1 cellular context compared by ENCODE assay signal in the genomic region with DNA sequence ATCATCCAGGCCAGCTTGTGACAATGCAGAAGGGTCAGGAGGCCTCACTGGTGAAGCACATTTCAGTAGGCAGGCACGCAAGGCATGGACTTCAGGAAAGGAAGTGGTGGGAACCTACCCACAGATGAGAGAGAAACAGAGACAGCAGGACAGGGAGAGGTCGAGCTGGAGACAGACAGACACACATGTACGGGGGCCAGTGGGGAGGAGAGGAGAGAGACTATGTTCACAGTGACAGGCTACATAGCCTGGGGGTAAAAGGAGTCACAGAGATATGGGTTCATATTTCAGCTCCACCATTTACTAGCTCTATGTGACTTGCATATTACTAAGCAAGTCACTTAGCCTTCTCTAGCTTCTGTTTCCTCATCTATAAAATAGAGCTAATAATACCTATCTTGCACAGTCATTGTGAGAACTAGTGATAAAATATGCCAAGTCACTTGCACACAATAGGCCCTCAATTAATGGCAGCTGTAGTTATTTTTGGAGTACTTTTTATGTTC.
A peak's percentile ranks its signal among the peaks of the same experiment; 100 is the strongest.
TF ChIP-seq lines count a peak whose summit lies in the region.

No MANE protein-coding gene starts in this region.

TF ChIP-seq in GM12878, 131 proteins besides CTCF, POLR2A, EP300 and RAD21 (continued from another document and continues in another):
- TF ChIP-seq, protein P1, sequence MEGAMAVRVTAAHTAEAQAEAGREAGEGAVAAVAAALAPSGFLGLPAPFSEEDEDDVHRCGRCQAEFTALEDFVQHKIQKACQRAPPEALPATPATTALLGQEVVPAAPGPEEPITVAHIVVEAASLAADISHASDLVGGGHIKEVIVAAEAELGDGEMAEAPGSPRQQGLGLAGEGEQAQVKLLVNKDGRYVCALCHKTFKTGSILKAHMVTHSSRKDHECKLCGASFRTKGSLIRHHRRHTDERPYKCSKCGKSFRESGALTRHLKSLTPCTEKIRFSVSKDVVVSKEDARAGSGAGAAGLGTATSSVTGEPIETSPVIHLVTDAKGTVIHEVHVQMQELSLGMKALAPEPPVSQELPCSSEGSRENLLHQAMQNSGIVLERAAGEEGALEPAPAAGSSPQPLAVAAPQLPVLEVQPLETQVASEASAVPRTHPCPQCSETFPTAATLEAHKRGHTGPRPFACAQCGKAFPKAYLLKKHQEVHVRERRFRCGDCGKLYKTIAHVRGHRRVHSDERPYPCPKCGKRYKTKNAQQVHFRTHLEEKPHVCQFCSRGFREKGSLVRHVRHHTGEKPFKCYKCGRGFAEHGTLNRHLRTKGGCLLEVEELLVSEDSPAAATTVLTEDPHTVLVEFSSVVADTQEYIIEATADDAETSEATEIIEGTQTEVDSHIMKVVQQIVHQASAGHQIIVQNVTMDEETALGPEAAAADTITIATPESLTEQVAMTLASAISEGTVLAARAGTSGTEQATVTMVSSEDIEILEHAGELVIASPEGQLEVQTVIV (IDR thresholded peaks at IDR 0.05; ENCODE audit: borderline replicate concordance, partially characterized antibody), result no peak
- TF ChIP-seq NR2C1 (IDR thresholded peaks at IDR 0.05) (no peak), JUNB (IDR thresholded peaks at IDR 0.05) (peak; percentile 86), HCFC1 (IDR thresholded peaks at IDR 0.05; ENCODE audit: low read length) (no peak), MTA3 (IDR thresholded peaks at IDR 0.05; ENCODE audit: borderline replicate concordance, low read length) (peak; percentile 93), MEF2A (IDR thresholded peaks at IDR 0.05; ENCODE audit: insufficient read depth, low read depth, low read length) (peak; percentile 94), EZH2 (IDR thresholded peaks at IDR 0.05; ENCODE audit: borderline replicate concordance, control insufficient read depth, low read depth, low read length) (no peak), TARDBP (IDR thresholded peaks at IDR 0.05; ENCODE audit: borderline replicate concordance) (no peak), ETV6 (conservative IDR thresholded peaks at IDR 0.05 in 1 of 2, IDR thresholded peaks at IDR 0.05 in 1 of 2; ENCODE audit: borderline replicate concordance in 1 of 2, low read depth in 1 of 2) (peak in 1 of 2 experiments; percentile 70; a peak in 2 of 4 replicates), HDAC6 (IDR thresholded peaks at IDR 0.05; ENCODE audit: unreplicated experiment) (no peak), SP1 (IDR thresholded peaks at IDR 0.05; ENCODE audit: low read depth, low read length) (peak; percentile 6), SPI1 (IDR thresholded peaks at IDR 0.05; ENCODE audit: borderline replicate concordance, insufficient read depth, low read depth, low read length) (peak; percentile 59; the same call in 1 of the 2 replicates), TCF12 (IDR thresholded peaks at IDR 0.05; ENCODE audit: low read depth, low read length) (0 out of 2 replicates have a peak, but pooled peaks have one; percentile 35), CEBPB (IDR thresholded peaks at IDR 0.05; ENCODE audit: borderline replicate concordance in 1 of 2, low read depth in 2 of 2, low read length in 2 of 2) (no peak), SMAD5 (IDR thresholded peaks at IDR 0.05; ENCODE audit: low read depth) (no peak), SIN3A (IDR thresholded peaks at IDR 0.05; ENCODE audit: low read depth, low read length) (no peak), GATAD2B (conservative IDR thresholded peaks at IDR 0.05; ENCODE audit: low read depth) (no peak), GABPA (IDR thresholded peaks at IDR 0.05; ENCODE audit: low read depth) (no peak), KDM1A (IDR thresholded peaks at IDR 0.05; ENCODE audit: borderline replicate concordance) (no peak), IKZF1 (conservative IDR thresholded peaks at IDR 0.05) (peak; percentile 28; the same call in 1 of the 2 replicates), PML (IDR thresholded peaks at IDR 0.05; ENCODE audit: low read length) (peak; percentile 29; the same call in 1 of the 2 replicates), CHD2 (IDR thresholded peaks at IDR 0.05; ENCODE audit: borderline replicate concordance, low read depth, low read length) (no peak), ZNF384 (IDR thresholded peaks at IDR 0.05; ENCODE audit: borderline replicate concordance, low read depth, low read length) (no peak), POLR2AphosphoS5 (IDR thresholded peaks at IDR 0.05; ENCODE audit: low read length) (no peak), IRF4 (IDR thresholded peaks at IDR 0.05; ENCODE audit: low read depth, low read length) (peak; percentile 39), RFX5 (IDR thresholded peaks at IDR 0.05; ENCODE audit: low read depth, low read length) (no peak), SREBF1 (IDR thresholded peaks at IDR 0.05; ENCODE audit: low read length) (no peak), HDGF (IDR thresholded peaks at IDR 0.05) (peak; percentile 83), CREB1 (IDR thresholded peaks at IDR 0.05; ENCODE audit: low read depth) (no peak), RBBP5 (conservative IDR thresholded peaks at IDR 0.05) (no peak), LARP7 (IDR thresholded peaks at IDR 0.05) (no peak), FOXM1 (IDR thresholded peaks at IDR 0.05; ENCODE audit: low read depth, low read length) (peak; percentile 89), ASH2L (IDR thresholded peaks at IDR 0.05; ENCODE audit: borderline replicate concordance, low read depth) (no peak), CBFB (IDR thresholded peaks at IDR 0.05; ENCODE audit: low read depth) (no peak), SREBF2 (IDR thresholded peaks at IDR 0.05; ENCODE audit: low read length) (no peak), PAX8 (IDR thresholded peaks at IDR 0.05) (no peak), NR2C2 (IDR thresholded peaks at IDR 0.05; ENCODE audit: borderline replicate concordance, control insufficient read depth, insufficient read length, low read depth) (no peak)
- TF ChIP-seq, protein P2, sequence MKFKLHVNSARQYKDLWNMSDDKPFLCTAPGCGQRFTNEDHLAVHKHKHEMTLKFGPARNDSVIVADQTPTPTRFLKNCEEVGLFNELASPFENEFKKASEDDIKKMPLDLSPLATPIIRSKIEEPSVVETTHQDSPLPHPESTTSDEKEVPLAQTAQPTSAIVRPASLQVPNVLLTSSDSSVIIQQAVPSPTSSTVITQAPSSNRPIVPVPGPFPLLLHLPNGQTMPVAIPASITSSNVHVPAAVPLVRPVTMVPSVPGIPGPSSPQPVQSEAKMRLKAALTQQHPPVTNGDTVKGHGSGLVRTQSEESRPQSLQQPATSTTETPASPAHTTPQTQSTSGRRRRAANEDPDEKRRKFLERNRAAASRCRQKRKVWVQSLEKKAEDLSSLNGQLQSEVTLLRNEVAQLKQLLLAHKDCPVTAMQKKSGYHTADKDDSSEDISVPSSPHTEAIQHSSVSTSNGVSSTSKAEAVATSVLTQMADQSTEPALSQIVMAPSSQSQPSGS (IDR thresholded peaks at IDR 0.05; ENCODE audit: low read length), result peak; percentile 80
- TF ChIP-seq, protein P3, sequence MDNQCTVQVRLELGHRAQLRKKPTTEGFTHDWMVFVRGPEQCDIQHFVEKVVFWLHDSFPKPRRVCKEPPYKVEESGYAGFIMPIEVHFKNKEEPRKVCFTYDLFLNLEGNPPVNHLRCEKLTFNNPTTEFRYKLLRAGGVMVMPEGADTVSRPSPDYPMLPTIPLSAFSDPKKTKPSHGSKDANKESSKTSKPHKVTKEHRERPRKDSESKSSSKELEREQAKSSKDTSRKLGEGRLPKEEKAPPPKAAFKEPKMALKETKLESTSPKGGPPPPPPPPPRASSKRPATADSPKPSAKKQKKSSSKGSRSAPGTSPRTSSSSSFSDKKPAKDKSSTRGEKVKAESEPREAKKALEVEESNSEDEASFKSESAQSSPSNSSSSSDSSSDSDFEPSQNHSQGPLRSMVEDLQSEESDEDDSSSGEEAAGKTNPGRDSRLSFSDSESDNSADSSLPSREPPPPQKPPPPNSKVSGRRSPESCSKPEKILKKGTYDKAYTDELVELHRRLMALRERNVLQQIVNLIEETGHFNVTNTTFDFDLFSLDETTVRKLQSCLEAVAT (IDR thresholded peaks at IDR 0.05), result no peak
- TF ChIP-seq, protein P4, sequence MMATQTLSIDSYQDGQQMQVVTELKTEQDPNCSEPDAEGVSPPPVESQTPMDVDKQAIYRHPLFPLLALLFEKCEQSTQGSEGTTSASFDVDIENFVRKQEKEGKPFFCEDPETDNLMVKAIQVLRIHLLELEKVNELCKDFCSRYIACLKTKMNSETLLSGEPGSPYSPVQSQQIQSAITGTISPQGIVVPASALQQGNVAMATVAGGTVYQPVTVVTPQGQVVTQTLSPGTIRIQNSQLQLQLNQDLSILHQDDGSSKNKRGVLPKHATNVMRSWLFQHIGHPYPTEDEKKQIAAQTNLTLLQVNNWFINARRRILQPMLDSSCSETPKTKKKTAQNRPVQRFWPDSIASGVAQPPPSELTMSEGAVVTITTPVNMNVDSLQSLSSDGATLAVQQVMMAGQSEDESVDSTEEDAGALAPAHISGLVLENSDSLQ (IDR thresholded peaks at IDR 0.05), result no peak
- TF ChIP-seq, protein P5, sequence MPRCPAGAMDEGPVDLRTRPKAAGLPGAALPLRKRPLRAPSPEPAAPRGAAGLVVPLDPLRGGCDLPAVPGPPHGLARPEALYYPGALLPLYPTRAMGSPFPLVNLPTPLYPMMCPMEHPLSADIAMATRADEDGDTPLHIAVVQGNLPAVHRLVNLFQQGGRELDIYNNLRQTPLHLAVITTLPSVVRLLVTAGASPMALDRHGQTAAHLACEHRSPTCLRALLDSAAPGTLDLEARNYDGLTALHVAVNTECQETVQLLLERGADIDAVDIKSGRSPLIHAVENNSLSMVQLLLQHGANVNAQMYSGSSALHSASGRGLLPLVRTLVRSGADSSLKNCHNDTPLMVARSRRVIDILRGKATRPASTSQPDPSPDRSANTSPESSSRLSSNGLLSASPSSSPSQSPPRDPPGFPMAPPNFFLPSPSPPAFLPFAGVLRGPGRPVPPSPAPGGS (IDR thresholded peaks at IDR 0.05; ENCODE audit: borderline replicate concordance, insufficient read depth, low read depth, low read length, poor library complexity, severe bottlenecking), result peak; percentile 66
- TF ChIP-seq, protein P6, sequence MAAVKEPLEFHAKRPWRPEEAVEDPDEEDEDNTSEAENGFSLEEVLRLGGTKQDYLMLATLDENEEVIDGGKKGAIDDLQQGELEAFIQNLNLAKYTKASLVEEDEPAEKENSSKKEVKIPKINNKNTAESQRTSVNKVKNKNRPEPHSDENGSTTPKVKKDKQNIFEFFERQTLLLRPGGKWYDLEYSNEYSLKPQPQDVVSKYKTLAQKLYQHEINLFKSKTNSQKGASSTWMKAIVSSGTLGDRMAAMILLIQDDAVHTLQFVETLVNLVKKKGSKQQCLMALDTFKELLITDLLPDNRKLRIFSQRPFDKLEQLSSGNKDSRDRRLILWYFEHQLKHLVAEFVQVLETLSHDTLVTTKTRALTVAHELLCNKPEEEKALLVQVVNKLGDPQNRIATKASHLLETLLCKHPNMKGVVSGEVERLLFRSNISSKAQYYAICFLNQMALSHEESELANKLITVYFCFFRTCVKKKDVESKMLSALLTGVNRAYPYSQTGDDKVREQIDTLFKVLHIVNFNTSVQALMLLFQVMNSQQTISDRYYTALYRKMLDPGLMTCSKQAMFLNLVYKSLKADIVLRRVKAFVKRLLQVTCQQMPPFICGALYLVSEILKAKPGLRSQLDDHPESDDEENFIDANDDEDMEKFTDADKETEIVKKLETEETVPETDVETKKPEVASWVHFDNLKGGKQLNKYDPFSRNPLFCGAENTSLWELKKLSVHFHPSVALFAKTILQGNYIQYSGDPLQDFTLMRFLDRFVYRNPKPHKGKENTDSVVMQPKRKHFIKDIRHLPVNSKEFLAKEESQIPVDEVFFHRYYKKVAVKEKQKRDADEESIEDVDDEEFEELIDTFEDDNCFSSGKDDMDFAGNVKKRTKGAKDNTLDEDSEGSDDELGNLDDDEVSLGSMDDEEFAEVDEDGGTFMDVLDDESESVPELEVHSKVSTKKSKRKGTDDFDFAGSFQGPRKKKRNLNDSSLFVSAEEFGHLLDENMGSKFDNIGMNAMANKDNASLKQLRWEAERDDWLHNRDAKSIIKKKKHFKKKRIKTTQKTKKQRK (IDR thresholded peaks at IDR 0.05; ENCODE audit: low read depth, low read length), result no peak
- TF ChIP-seq, protein P7, sequence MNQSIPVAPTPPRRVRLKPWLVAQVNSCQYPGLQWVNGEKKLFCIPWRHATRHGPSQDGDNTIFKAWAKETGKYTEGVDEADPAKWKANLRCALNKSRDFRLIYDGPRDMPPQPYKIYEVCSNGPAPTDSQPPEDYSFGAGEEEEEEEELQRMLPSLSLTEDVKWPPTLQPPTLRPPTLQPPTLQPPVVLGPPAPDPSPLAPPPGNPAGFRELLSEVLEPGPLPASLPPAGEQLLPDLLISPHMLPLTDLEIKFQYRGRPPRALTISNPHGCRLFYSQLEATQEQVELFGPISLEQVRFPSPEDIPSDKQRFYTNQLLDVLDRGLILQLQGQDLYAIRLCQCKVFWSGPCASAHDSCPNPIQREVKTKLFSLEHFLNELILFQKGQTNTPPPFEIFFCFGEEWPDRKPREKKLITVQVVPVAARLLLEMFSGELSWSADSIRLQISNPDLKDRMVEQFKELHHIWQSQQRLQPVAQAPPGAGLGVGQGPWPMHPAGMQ (IDR thresholded peaks at IDR 0.05; ENCODE audit: borderline replicate concordance), result 0 out of 2 replicates have a peak, but pooled peaks have one; percentile 12
- TF ChIP-seq, protein P8, sequence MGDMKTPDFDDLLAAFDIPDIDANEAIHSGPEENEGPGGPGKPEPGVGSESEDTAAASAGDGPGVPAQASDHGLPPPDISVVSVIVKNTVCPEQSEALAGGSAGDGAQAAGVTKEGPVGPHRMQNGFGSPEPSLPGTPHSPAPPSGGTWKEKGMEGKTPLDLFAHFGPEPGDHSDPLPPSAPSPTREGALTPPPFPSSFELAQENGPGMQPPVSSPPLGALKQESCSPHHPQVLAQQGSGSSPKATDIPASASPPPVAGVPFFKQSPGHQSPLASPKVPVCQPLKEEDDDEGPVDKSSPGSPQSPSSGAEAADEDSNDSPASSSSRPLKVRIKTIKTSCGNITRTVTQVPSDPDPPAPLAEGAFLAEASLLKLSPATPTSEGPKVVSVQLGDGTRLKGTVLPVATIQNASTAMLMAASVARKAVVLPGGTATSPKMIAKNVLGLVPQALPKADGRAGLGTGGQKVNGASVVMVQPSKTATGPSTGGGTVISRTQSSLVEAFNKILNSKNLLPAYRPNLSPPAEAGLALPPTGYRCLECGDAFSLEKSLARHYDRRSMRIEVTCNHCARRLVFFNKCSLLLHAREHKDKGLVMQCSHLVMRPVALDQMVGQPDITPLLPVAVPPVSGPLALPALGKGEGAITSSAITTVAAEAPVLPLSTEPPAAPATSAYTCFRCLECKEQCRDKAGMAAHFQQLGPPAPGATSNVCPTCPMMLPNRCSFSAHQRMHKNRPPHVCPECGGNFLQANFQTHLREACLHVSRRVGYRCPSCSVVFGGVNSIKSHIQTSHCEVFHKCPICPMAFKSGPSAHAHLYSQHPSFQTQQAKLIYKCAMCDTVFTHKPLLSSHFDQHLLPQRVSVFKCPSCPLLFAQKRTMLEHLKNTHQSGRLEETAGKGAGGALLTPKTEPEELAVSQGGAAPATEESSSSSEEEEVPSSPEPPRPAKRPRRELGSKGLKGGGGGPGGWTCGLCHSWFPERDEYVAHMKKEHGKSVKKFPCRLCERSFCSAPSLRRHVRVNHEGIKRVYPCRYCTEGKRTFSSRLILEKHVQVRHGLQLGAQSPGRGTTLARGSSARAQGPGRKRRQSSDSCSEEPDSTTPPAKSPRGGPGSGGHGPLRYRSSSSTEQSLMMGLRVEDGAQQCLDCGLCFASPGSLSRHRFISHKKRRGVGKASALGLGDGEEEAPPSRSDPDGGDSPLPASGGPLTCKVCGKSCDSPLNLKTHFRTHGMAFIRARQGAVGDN (IDR thresholded peaks at IDR 0.05), result no peak
